ENCODE assay signal across 8 cellular contexts in the genomic region with DNA sequence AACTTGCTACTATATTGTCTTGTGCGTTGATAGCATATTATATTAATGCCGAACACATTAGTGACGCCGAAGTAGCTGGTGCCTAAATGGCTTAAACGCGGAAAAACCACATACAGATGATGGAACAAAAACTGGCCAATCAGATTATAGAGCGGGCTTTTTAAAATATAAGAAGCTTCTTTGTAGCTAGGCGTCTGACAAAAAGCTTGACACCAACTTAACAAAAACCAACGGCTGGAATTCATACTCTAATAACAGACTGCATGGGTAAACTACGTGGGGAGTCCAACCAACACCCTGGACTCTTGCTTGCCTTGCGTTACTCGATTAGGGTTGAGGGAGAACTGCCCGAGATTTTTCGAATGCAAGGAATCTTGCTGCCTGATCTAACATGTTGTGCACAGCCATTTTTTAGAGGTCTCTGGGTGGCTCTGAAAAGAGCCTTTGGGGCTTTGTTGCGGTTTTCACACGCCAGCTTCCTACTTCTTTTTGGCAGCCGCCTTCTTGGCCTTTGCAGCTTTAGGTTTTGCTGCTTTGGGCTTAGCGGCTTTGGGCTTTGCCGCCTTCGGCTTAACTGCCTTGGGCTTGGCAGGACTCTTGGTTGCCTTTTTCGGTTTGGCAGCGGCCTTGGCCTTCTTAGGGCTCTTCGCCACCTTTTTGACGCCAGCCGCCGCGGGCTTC. TPM values are rescaled to one million over a fixed set of nuclear protein-coding genes. Genes with fewer than 3 reads are reported as not detected.
DNase-seq lines count a peak whose midpoint lies in the region; ATAC-seq and TF ChIP-seq lines count a peak whose summit lies in the region.

No MANE protein-coding gene starts in this region.

- CTCF ChIA-PET in Caco-2 (lab: Charles Lee) = interaction anchor here (1.8 to 2.0 kb wide), 2 partner anchors 23 to 29 kb away, joined by 7 to 8 read pairs; a partner anchor contains a TSS

- peak overlapping the region; percentile 76 for H3K4me3 Mint-ChIP-seq in Caco-2 (ENCODE audit: unreplicated experiment)
- peak overlapping the region; percentile 89 to 96 (median 93) for H3K4me3 Mint-ChIP-seq in nephron

- H3K27me3 ChIP-seq in Caco-2 (replicated peaks; ENCODE audit: control insufficient read depth, insufficient read depth, low read length) (no peaks in the 10 kb centered on the region), GM23248 (replicated peaks; ENCODE audit: insufficient read depth) (no peaks in the 10 kb centered on the region), esophagus muscularis mucosa (peaks cover 0 to 59% (median 36%) of the 10 kb centered on the region in 4 donors)

- H3F3A ChIP-seq in GM23248 (ENCODE audit: insufficient read depth) = peaks cover 44% of the 10 kb centered on the region

- no peak for TF ChIP-seq POLR2A in esophagus muscularis mucosa (IDR thresholded peaks at IDR 0.05; ENCODE audit: low read depth)

- no peaks in the 10 kb centered on the region for H3K9me2 ChIP-seq in GM23248 (ENCODE audit: insufficient read depth)

- in situ Hi-C loops in GM23248 (cut with MboI) = loop anchor here (25.0 kb wide), 1 partner anchor 1829 kb away; a partner anchor contains a TSS

- TF ChIP-seq EP300 in esophagus muscularis mucosa (IDR thresholded peaks at IDR 0.05) = no peak

- BruUV-seq in Caco-2 (replicated peaks; lab: Mats Ljungman, UMichigan) = no TSS peak

- peak overlapping the region; percentile 87 for H3K9ac ChIP-seq in GM23248

- POLR2A ChIA-PET in Caco-2 (lab: Charles Lee) = interaction anchor here (0.5 to 7.8 kb wide), 22 partner anchors 8 to 1834 kb away, joined by 3 to 620 read pairs (median 4); a partner anchor contains a TSS

- no peaks in the 10 kb centered on the region for H3K79me2 ChIP-seq in GM23248 (ENCODE audit: insufficient read depth)

- H3K4me3 ChIP-seq in Caco-2 (ENCODE audit: low read depth, low read length) (peak overlapping the region; percentile 46), GM23248 (peak overlapping the region; percentile 85), esophagus muscularis mucosa (peak overlapping the region; percentile 62 to 77 (median 68))

- TF ChIP-seq CTCF in Caco-2 (IDR thresholded peaks at IDR 0.05; ENCODE audit: insufficient read depth in 1 of 2, low read depth in 1 of 2, low read length in 1 of 2, severe bottlenecking in 1 of 2, unreplicated experiment in 1 of 2) (no peak), esophagus muscularis mucosa (IDR thresholded peaks at IDR 0.05) (no peak), nephron (IDR thresholded peaks at IDR 0.05; ENCODE audit: unreplicated experiment in 3 of 3) (no peak)

- H3K27ac Mint-ChIP-seq in Caco-2 (ENCODE audit: unreplicated experiment) (peak overlapping the region; percentile 99), nephron (peak overlapping the region; percentile 90 to 93 (median 92))

- H3K27me3 Mint-ChIP-seq in Caco-2 (ENCODE audit: insufficient read depth, unreplicated experiment) (peaks cover 9% of the 10 kb centered on the region), nephron (ENCODE audit: low read depth) (peaks cover 5% of the 10 kb centered on the region)

- no peak for ATAC-seq in HG03039 (IDR thresholded peaks at IDR 0.05; ENCODE audit: unreplicated experiment)

- 2% methylated on average over 27 of the region's 27 CpGs for WGBS in GM23248 (ENCODE audit: low coverage in 1 of 2, low lambda C conversion rate in 2 of 2, missing lambda C conversion rate in 2 of 2), 2 experiments
- WGBS in esophagus muscularis mucosa = 2% methylated on average over 26 of the region's 27 CpGs

- H2AFZ ChIP-seq in GM23248 = peak overlapping the region; percentile 93

- peak overlapping the region; percentile 98 for H3K4me2 ChIP-seq in GM23248 (ENCODE audit: unreplicated experiment)

- H3K27ac ChIP-seq in GM23248 = peak overlapping the region; percentile 86
- no peak overlapping the region for H3K27ac ChIP-seq in esophagus muscularis mucosa (replicated peaks in 1 of 4)

- H3K36me3 Mint-ChIP-seq in Caco-2 (ENCODE audit: insufficient read depth, unreplicated experiment) = peaks cover 52% of the 10 kb centered on the region
- H3K36me3 Mint-ChIP-seq in nephron (ENCODE audit: low read depth) = peaks cover 7% of the 10 kb centered on the region

- no peaks in the 10 kb centered on the region for H4K20me1 ChIP-seq in GM23248 (ENCODE audit: insufficient read depth)

- intact Hi-C loops in Caco-2 (cut with micrococcal nuclease; ENCODE audit: unreplicated experiment) (loop anchor here (1.0 to 5.0 kb wide), 3 partner anchors 24 to 1579 kb away; a partner anchor contains a TSS), esophagus muscularis mucosa (cut with DNase I) (no loop called here), posterior cingulate gyrus (cut with DNase I) (no loop called here)

- peaks cover 17% of the 10 kb centered on the region for H3K4me1 Mint-ChIP-seq in Caco-2 (ENCODE audit: low read depth, unreplicated experiment)
- H3K4me1 Mint-ChIP-seq in nephron = peaks cover 36% of the 10 kb centered on the region

- H3K4me1 ChIP-seq in Caco-2 (0 out of 2 replicates have a peak, but pooled peaks cover 4% of the 10 kb centered on the region), GM23248 (ENCODE audit: insufficient read depth) (peaks cover 7% of the 10 kb centered on the region; the same call in 1 of the 2 replicates), esophagus muscularis mucosa (peaks cover 36 to 39% (median 37%) of the 10 kb centered on the region in 4 donors)

- no peaks in the 10 kb centered on the region for H3K36me3 ChIP-seq in Caco-2 (ENCODE audit: control insufficient read depth, insufficient read depth, low read length)
- no peaks in the 10 kb centered on the region for H3K36me3 ChIP-seq in GM23248 (ENCODE audit: low read depth)
- no peaks in the 10 kb centered on the region for H3K36me3 ChIP-seq in esophagus muscularis mucosa

- peaks cover 7% of the 10 kb centered on the region for H3K9me3 Mint-ChIP-seq in Caco-2 (ENCODE audit: unreplicated experiment)
- H3K9me3 Mint-ChIP-seq in nephron = peaks cover 12% of the 10 kb centered on the region

- DNase-seq in Caco-2 = peak; percentile 47 to 52
- peak; percentile 74 for DNase-seq in GM23248
- peak; percentile 43 for DNase-seq in NCI-H226
- DNase-seq in activated CD8-positive, alpha-beta memory T cell treated with anti-CD3 and anti-CD28 coated beads for 24 hours = peak; percentile 77
- DNase-seq in esophagus muscularis mucosa (ENCODE audit: extremely low spot score) = no peak
- no peak for DNase-seq in posterior cingulate gyrus

- H3K9me3 ChIP-seq in Caco-2 (no peaks in the 10 kb centered on the region), GM23248 (ENCODE audit: low read depth) (no peaks in the 10 kb centered on the region), esophagus muscularis mucosa (no peaks in the 10 kb centered on the region)

RNA-seq across cellular contexts. Expression of a gene that starts 45.7 kb away (rescaled TPM):
- total RNA-seq in Caco-2 (2022) = not detected in 2 replicates
- total RNA-seq in GM23248 (2014; rRNA removed; shearing (Covaris generic)) = not detected in 2 replicates
- not detected in 2 replicates for polyA plus RNA-seq in GM23248 (2016; fragmentation: Nextera tagmentation; extraction: Ambion mirVana)
- total RNA-seq in esophagus muscularis mucosa = not detected

Comparison
In these comparisons a context has a peak if more than half of its experiments do, and no peak if none do; other contexts are left out.
1. DNase-seq: peak in Caco-2 (2 of 2), GM23248 (single experiment), NCI-H226 (single experiment) and activated CD8-positive, alpha-beta memory T cell treated with anti-CD3 and anti-CD28 coated beads for 24 hours (single experiment); none in esophagus muscularis mucosa (single experiment) and posterior cingulate gyrus (0 of 10).
2. Peak in every context shown above with its lines, with median percentiles within 50 percentile points of each other: H3K4me3 ChIP-seq.